15 cellular contexts compared by ENCODE assay signal in genomic region chr7:132255898-132256297, GRCh38.
DNase-seq lines count a peak whose midpoint lies in the region; ATAC-seq and TF ChIP-seq lines count a peak whose summit lies in the region.
"Had no signal": no experiment of that assay in that cellular context is flagged by ENCODE, and none has a peak within 500 bp of the region (broad histone marks: within the 10 kb centered on the region; RNA-seq: fewer than 3 reads in every experiment).

No MANE protein-coding gene starts in this region.

- ATAC-seq in GM21825 (IDR thresholded peaks at IDR 0.05; ENCODE audit: unreplicated experiment) (no peak), GM21619 (IDR thresholded peaks at IDR 0.05; ENCODE audit: unreplicated experiment) (no peak)

- H3K36me3 Mint-ChIP-seq in chondrocyte (ENCODE audit: low read depth) (peaks cover 1% of the 10 kb centered on the region), immature natural killer cell (no peaks in the 10 kb centered on the region)

- no peaks in the 10 kb centered on the region for H3K27me3 ChIP-seq in liver (ENCODE audit: control insufficient read depth in 4 of 4, insufficient read depth in 4 of 4, low read length in 3 of 4)
- H3K27me3 ChIP-seq: MG63 had no signal

- no peaks in the 10 kb centered on the region for H3K9me3 ChIP-seq in liver (ENCODE audit: control insufficient read depth in 4 of 4, low read length in 3 of 4)
- H3K9me3 ChIP-seq: MG63 had no signal

- TF ChIP-seq CTCF in chondrocyte (IDR thresholded peaks at IDR 0.05) (no peak), liver (IDR thresholded peaks at IDR 0.05; ENCODE audit: low read depth, low read length, missing input control) (no peak)

- WGBS in liver, result 26% methylated on average over 6 of the region's 6 CpGs

- no peaks in the 10 kb centered on the region for H3K36me3 ChIP-seq in liver (ENCODE audit: control insufficient read depth in 4 of 4, insufficient read depth in 3 of 4, low read depth in 1 of 4, low read length in 3 of 4)
- H3K36me3 ChIP-seq: MG63 had no signal

- H3K27me3 Mint-ChIP-seq in chondrocyte (ENCODE audit: low read depth) (no peaks in the 10 kb centered on the region), immature natural killer cell (ENCODE audit: low read depth in 3 of 3) (peaks cover 0 to 9% (median 8%) of the 10 kb centered on the region in 3 donors)
- H3K27me3 Mint-ChIP-seq: activated B cell treated with CpG ODN at 0.5 μM for 24 hours had no signal

- TF ChIP-seq RAD21 in liver (IDR thresholded peaks at IDR 0.05), result no peak

- peak; percentile 84 for DNase-seq in DMS 273 (lab: John Stamatoyannopoulos, UW; ENCODE audit: unreplicated experiment)
- peak; percentile 49 for DNase-seq in NCI-H2227 treated with DMSO at 0.1 percent for 48 hours (lab: John Stamatoyannopoulos, UW)
- no peak for DNase-seq in chondrocyte (ENCODE audit: low spot score)
- no peak for DNase-seq in immature natural killer cell
- DNase-seq in AG20443 (ENCODE audit: low spot score), result no peak
- DNase-seq: activated B cell treated with CpG ODN at 0.5 μM for 24 hours; GF-D8; MG63; NCI-H526 treated with DMSO at 0.1 percent for 48 hours; posterior cingulate gyrus; stimulated activated CD4-positive, alpha-beta T cell treated with anti-CD3 and anti-CD28 coated beads, Interleukin-2, amount 100 ng/mL, for 24 hours had no signal

- no peak overlapping the region for H3K4me3 ChIP-seq in liver (ENCODE audit: low read depth in 1 of 3, low read length in 3 of 3)
- H3K4me3 ChIP-seq: MG63, SK-N-MC had no signal

- H3K9me3 Mint-ChIP-seq in chondrocyte (ENCODE audit: low read depth) (no peaks in the 10 kb centered on the region), immature natural killer cell (no peaks in the 10 kb centered on the region)
- H3K9me3 Mint-ChIP-seq: activated B cell treated with CpG ODN at 0.5 μM for 24 hours had no signal

- H3K9ac ChIP-seq in liver (ENCODE audit: low read depth in 1 of 2, low read length in 2 of 2), result no peak overlapping the region

- H3K27ac ChIP-seq in liver (ENCODE audit: low read depth in 1 of 2, low read length in 2 of 2), result no peak overlapping the region
- H3K27ac ChIP-seq: SK-N-MC had no signal

- H3K4me1 Mint-ChIP-seq in chondrocyte (ENCODE audit: low read depth), result peaks cover 61% of the 10 kb centered on the region
- peaks cover 0 to 2% of the 10 kb centered on the region in 2 donors for H3K4me1 Mint-ChIP-seq in immature natural killer cell
- H3K4me1 Mint-ChIP-seq: activated B cell treated with CpG ODN at 0.5 μM for 24 hours had no signal

- H3K4me3 Mint-ChIP-seq in chondrocyte (ENCODE audit: unreplicated experiment) (no peak overlapping the region), immature natural killer cell (no peak overlapping the region)
- H3K4me3 Mint-ChIP-seq: activated B cell treated with CpG ODN at 0.5 μM for 24 hours had no signal

- peaks cover 0 to 14% (median 4%) of the 10 kb centered on the region in 4 donors for H3K4me1 ChIP-seq in liver (ENCODE audit: control insufficient read depth in 4 of 4, insufficient read depth in 4 of 4, low read length in 3 of 4)

- H3K27ac Mint-ChIP-seq in chondrocyte (ENCODE audit: unreplicated experiment), result peak overlapping the region; percentile 38
- no peak overlapping the region for H3K27ac Mint-ChIP-seq in immature natural killer cell
- H3K27ac Mint-ChIP-seq: activated B cell treated with CpG ODN at 0.5 μM for 24 hours had no signal

TF ChIP-seq in liver, 16 proteins besides CTCF, POLR2A, EP300 and RAD21:
- TF ChIP-seq NR2F2 (IDR thresholded peaks at IDR 0.05) (peak; percentile 44), ZBTB33 (IDR thresholded peaks at IDR 0.05) (no peak), EGR1 (IDR thresholded peaks at IDR 0.05; ENCODE audit: low read depth in 2 of 2) (no peak), HNF4G (IDR thresholded peaks at IDR 0.05) (no peak), JUND (IDR thresholded peaks at IDR 0.05) (no peak), SP1 (IDR thresholded peaks at IDR 0.05) (no peak), REST (IDR thresholded peaks at IDR 0.05) (no peak), HNF4A (conservative IDR thresholded peaks at IDR 0.05) (peak in 1 of 2 donors; percentile 22), RXRA (IDR thresholded peaks at IDR 0.05) (peak in 1 of 2 donors; percentile 25), TAF1 (conservative IDR thresholded peaks at IDR 0.05) (no peak), YY1 (IDR thresholded peaks at IDR 0.05) (no peak), ATF3 (IDR thresholded peaks at IDR 0.05) (no peak), FOXA1 (IDR thresholded peaks at IDR 0.05) (no peak), MAX (IDR thresholded peaks at IDR 0.05) (no peak), FOXA2 (IDR thresholded peaks at IDR 0.05) (no peak), GABPA (IDR thresholded peaks at IDR 0.05 in 1 of 2, conservative IDR thresholded peaks at IDR 0.05 in 1 of 2) (no peak)

Comparison
In these comparisons a context has a peak if more than half of its experiments do, and no peak if none do; other contexts are left out.
1. DNase-seq: peak in DMS 273 (single experiment) and NCI-H2227 treated with DMSO at 0.1 percent for 48 hours (single experiment); none in chondrocyte (single experiment), immature natural killer cell (0 of 3) and AG20443 (single experiment).